1 cellular context compared by ENCODE assay signal in genomic region chr1:29166291-29166878, GRCh38.
TF ChIP-seq lines count a peak whose summit lies in the region.

No MANE protein-coding gene starts in this region.

TF ChIP-seq in IMR-90, 13 proteins besides CTCF, POLR2A, EP300 and RAD21:
- TF ChIP-seq, protein P1, sequence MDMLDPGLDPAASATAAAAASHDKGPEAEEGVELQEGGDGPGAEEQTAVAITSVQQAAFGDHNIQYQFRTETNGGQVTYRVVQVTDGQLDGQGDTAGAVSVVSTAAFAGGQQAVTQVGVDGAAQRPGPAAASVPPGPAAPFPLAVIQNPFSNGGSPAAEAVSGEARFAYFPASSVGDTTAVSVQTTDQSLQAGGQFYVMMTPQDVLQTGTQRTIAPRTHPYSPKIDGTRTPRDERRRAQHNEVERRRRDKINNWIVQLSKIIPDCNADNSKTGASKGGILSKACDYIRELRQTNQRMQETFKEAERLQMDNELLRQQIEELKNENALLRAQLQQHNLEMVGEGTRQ (IDR thresholded peaks at IDR 0.05; ENCODE audit: low read depth, low read length): no peak
- no peak for TF ChIP-seq BHLHE40 (IDR thresholded peaks at IDR 0.05; ENCODE audit: low read depth, low read length)
